In genomic region chr17:37744961-37745800, GRCh38 we compare ENCODE assay signal across 10 cellular contexts. TPM values are rescaled to one million over a fixed set of nuclear protein-coding genes. Genes with fewer than 3 reads are reported as not detected.
DNase-seq lines count a peak whose midpoint lies in the region; ATAC-seq and TF ChIP-seq lines count a peak whose summit lies in the region.
"Had no signal": no experiment of that assay in that cellular context is flagged by ENCODE, and none has a peak within 500 bp of the region (broad histone marks: within the 10 kb centered on the region; RNA-seq: fewer than 3 reads in every experiment).

Gene HNF1B (minus strand): TSS chr17:37745059. CDS start chr17:37744884, 175 bp downstream.

- H2AFZ ChIP-seq in neural progenitor cell (replicated peaks) = peak within 1 kb of the TSS; percentile 10

- DNase-seq in body of pancreas = peak; percentile 76 to 84 (median 81)
- peak; percentile 56 for DNase-seq in neural progenitor cell (ENCODE audit: low spot score)
- DNase-seq in NCI-H1092 treated with DMSO at 0.1 percent for 48 hours (lab: John Stamatoyannopoulos, UW) = no peak
- no peak for DNase-seq in T-helper 9 cell
- no peak for DNase-seq in islet precursor cell
- DNase-seq in erythroblast (lab: John Stamatoyannopoulos, UW) = no peak

- H3K9me3 Mint-ChIP-seq in neural progenitor cell = no peaks in the 10 kb centered on the region

- no peaks in the 10 kb centered on the region for H3K27me3 ChIP-seq in body of pancreas
- H3K27me3 ChIP-seq in neural progenitor cell = peaks cover 100% of the 10 kb centered on the region

- H3K4me3 Mint-ChIP-seq in neural progenitor cell = peak within 1 kb of the TSS; percentile 79

- H3K27ac ChIP-seq in body of pancreas = peak within 1 kb of the TSS; percentile 79 to 98 (median 92)
- H3K27ac ChIP-seq in neural progenitor cell = no peak within 1 kb of the TSS

- H3K4me1 ChIP-seq in body of pancreas (peaks cover 42% of the 10 kb centered on the region), neural progenitor cell (peaks cover 27% of the 10 kb centered on the region)

- ATAC-seq in GM18873 (IDR thresholded peaks at IDR 0.05; ENCODE audit: low FRiP score, unreplicated experiment) (peak; percentile 46), HG02938 (IDR thresholded peaks at IDR 0.05; ENCODE audit: unreplicated experiment) (peak; percentile 48), body of pancreas (peak; percentile 59)

- peaks cover 35% of the 10 kb centered on the region for H3F3A ChIP-seq in neural progenitor cell (ENCODE audit: low read depth)

- H3K27ac Mint-ChIP-seq in neural progenitor cell = no peak within 1 kb of the TSS

- H3K36me3 ChIP-seq in body of pancreas (replicated peaks in 1 of 2; ENCODE audit: insufficient read depth in 1 of 2, low read depth in 2 of 2) = no peaks in the 10 kb centered on the region
- no peaks in the 10 kb centered on the region for H3K36me3 ChIP-seq in neural progenitor cell

- H3K27me3 Mint-ChIP-seq in neural progenitor cell (ENCODE audit: insufficient read depth, low read depth) = peaks cover 78% of the 10 kb centered on the region

- peaks cover 54% of the 10 kb centered on the region for H4K20me1 ChIP-seq in neural progenitor cell (ENCODE audit: low read depth)

- H3K79me2 ChIP-seq in neural progenitor cell (ENCODE audit: low read depth) = no peaks in the 10 kb centered on the region

- H3K36me3 Mint-ChIP-seq in neural progenitor cell = no peaks in the 10 kb centered on the region

- H3K9ac ChIP-seq in neural progenitor cell = no peak within 1 kb of the TSS

- TF ChIP-seq CTCF in body of pancreas (IDR thresholded peaks at IDR 0.05) (no peak), neural progenitor cell (IDR thresholded peaks at IDR 0.05) (no peak)

- H3K9me3 ChIP-seq in body of pancreas (no peaks in the 10 kb centered on the region), neural progenitor cell (ENCODE audit: low read depth) (no peaks in the 10 kb centered on the region)

- intact Hi-C loops in body of pancreas (cut with DNase I) = no loop called here

- peak; percentile 45 to 89 (median 84) for TF ChIP-seq POLR2A in body of pancreas (IDR thresholded peaks at IDR 0.05)
- no peak for TF ChIP-seq POLR2A in erythroblast (IDR thresholded peaks at IDR 0.05; ENCODE audit: low read length)

- H3K4me3 ChIP-seq in body of pancreas (peak within 1 kb of the TSS; percentile 59 to 89), neural progenitor cell (peak within 1 kb of the TSS; percentile 26)

- H3K4me1 Mint-ChIP-seq in neural progenitor cell = peaks cover 8% of the 10 kb centered on the region

- H3K4me2 ChIP-seq in neural progenitor cell = peak within 1 kb of the TSS; percentile 82

- WGBS in body of pancreas, 2 donors = 1 to 2% methylated on average over 35 of the region's 35 CpGs

RNA-seq across cellular contexts. Expression of gene HNF1B, which starts in this region (rescaled TPM):
- total RNA-seq in body of pancreas (10 to 100 TPM; 22.3 to 37.6 TPM), neural progenitor cell (ENCODE audit: low replicate concordance) (0.15 TPM in 1 of 2 replicates, not detected in the other)
- total RNA-seq: mononuclear cell, SK-MEL-5 had no signal

Comparison
In these comparisons a context has a peak if more than half of its experiments do, and no peak if none do; other contexts are left out.
1. RNA of gene HNF1B (total RNA-seq): 22.3 to 37.6 TPM in body of pancreas; 0.15 TPM in neural progenitor cell; every median in the first group is over 10 times any median in the second.
2. Peak in DNase-seq, H3K4me3 ChIP-seq and H3K4me2 ChIP-seq in neural progenitor cell; RNA of the gene not detected or under 1 TPM.
3. DNase-seq: peak in body of pancreas (4 of 4); none in NCI-H1092 treated with DMSO at 0.1 percent for 48 hours (single experiment), T-helper 9 cell (single experiment), islet precursor cell (single experiment) and erythroblast (0 of 2).
4. Peak in every context shown above with its lines, with median percentiles within 50 percentile points of each other: ATAC-seq.